Comparison of ENCODE assay signal across 10 cellular contexts in the genomic region with DNA sequence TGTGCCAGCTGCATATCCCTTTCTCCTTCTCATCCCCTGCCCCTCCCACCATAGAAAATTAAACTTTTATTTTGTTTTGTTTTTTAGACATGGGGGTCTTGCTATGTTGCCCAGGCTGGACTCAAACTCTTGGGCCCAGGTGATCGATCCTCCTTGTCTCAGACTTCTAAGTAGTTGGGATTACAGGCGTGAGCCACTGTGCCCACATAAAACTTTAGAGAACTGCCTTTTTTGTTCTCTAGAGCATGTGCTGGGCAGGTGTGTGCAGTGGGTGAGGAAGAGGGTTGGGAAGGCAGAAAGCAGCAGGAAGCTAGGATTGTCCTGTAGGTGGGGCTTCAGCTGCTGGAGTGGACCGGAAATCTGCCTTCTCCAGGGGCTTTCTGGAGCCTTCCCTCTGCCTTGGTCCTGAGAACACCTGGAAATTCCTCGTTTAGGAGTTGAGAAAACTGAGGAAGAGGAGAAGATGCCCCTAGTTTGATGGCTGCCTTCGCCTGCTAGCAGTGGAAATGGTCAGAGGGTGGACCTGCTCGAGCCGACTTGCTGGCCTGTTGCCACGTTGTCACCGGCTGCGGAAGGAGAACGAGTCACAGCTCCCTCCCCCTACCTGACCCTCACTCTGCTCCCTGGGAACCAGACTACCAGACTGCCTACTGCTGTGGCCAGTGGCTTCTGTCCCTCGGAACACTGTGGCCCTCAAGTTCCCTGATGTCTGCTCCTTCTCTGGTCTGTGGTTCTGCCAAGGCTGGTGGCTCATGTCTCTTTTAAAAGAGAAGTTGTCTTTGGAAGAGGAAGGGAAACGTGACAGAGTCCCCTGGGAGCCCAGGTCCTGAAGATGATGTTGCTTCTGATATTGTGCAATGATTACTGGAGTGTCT. TPM values are rescaled to one million over a fixed set of nuclear protein-coding genes. Genes with fewer than 3 reads are reported as not detected.
DNase-seq lines count a peak whose midpoint lies in the region; ATAC-seq and TF ChIP-seq lines count a peak whose summit lies in the region.
"Had no signal": no experiment of that assay in that cellular context is flagged by ENCODE, and none has a peak within 500 bp of the region (broad histone marks: within the 10 kb centered on the region; RNA-seq: fewer than 3 reads in every experiment).

No MANE protein-coding gene starts in this region.

- intact Hi-C loops in breast epithelium (cut with DNase I; ENCODE audit: low total_unique reads) (no loop called here), mucosa of descending colon (cut with DNase I, micrococcal nuclease) (no loop called here)

- H3K36me3 ChIP-seq in breast epithelium (no peaks in the 10 kb centered on the region), mucosa of descending colon (ENCODE audit: low read depth) (no peaks in the 10 kb centered on the region), tibial nerve (no peaks in the 10 kb centered on the region)

- peak in 1 of 2 donors; percentile 38 for TF ChIP-seq EP300 in tibial nerve (IDR thresholded peaks at IDR 0.05)

- H3K27ac ChIP-seq in breast epithelium, result peak overlapping the region; percentile 46 to 60
- peak overlapping the region in 1 of 4 donors; percentile 53 for H3K27ac ChIP-seq in tibial nerve

- TF ChIP-seq CTCF in breast epithelium (IDR thresholded peaks at IDR 0.05) (no peak), mucosa of descending colon (IDR thresholded peaks at IDR 0.05) (no peak), tibial nerve (IDR thresholded peaks at IDR 0.05) (no peak)

- no peak for TF ChIP-seq POLR2A in breast epithelium (IDR thresholded peaks at IDR 0.05)
- no peak for TF ChIP-seq POLR2A in tibial nerve (IDR thresholded peaks at IDR 0.05)

- H3K27me3 ChIP-seq in breast epithelium (no peaks in the 10 kb centered on the region), tibial nerve (peaks cover 0 to 55% of the 10 kb centered on the region in 2 donors)

- WGBS in tibial nerve, 2 donors, result 54 to 58% methylated on average over 13 of the region's 13 CpGs

- H3K9me3 ChIP-seq in breast epithelium (no peaks in the 10 kb centered on the region), mucosa of descending colon (no peaks in the 10 kb centered on the region), tibial nerve (no peaks in the 10 kb centered on the region)

- peak; percentile 45 for ATAC-seq in mucosa of descending colon
- ATAC-seq in GM19452 (IDR thresholded peaks at IDR 0.05; ENCODE audit: unreplicated experiment), result no peak
- ATAC-seq in HG02840 (IDR thresholded peaks at IDR 0.05; ENCODE audit: low FRiP score, unreplicated experiment), result no peak
- no peak for ATAC-seq in GM18873 (IDR thresholded peaks at IDR 0.05; ENCODE audit: low FRiP score, unreplicated experiment)

- peak overlapping the region in 1 of 3 donors; percentile 24 for H3K4me3 ChIP-seq in breast epithelium
- no peak overlapping the region for H3K4me3 ChIP-seq in mucosa of descending colon
- H3K4me3 ChIP-seq in tibial nerve, result no peak overlapping the region

- H3K4me1 ChIP-seq in breast epithelium (peaks cover 0 to 3% of the 10 kb centered on the region in 2 donors), mucosa of descending colon (ENCODE audit: low read depth) (peaks cover 69% of the 10 kb centered on the region), tibial nerve (peaks cover 0 to 14% (median 6%) of the 10 kb centered on the region in 4 donors)

- DNase-seq in DMS153 (lab: John Stamatoyannopoulos, UW), result peak; percentile 56
- DNase-seq in NCI-H2029 treated with DMSO at 0.1 percent for 48 hours (lab: John Stamatoyannopoulos, UW), result peak; percentile 57
- DNase-seq in breast epithelium (ENCODE audit: low spot score in 2 of 2), result no peak
- DNase-seq in mucosa of descending colon, result peak in 1 of 3 donors; percentile 73
- no peak for DNase-seq in tibial nerve (ENCODE audit: low spot score in 2 of 2)
- DNase-seq: erythroblast had no signal

RNA-seq across cellular contexts. Expression of gene ST14, which starts 4.0 kb away (rescaled TPM):
- 10 to 100 TPM in 2 of 3 donors, 1 to 10 TPM in 1; 9.9 to 89.0 (median 48.5) TPM for total RNA-seq in breast epithelium
- total RNA-seq in mucosa of descending colon, result 100 to 1,000 TPM; 260 to 622 (median 508) TPM
- 10 to 100 TPM in 1 of 4 donors, 1 to 10 TPM in 3; 1.5 to 10.8 (median 2.6) TPM for total RNA-seq in tibial nerve
- total RNA-seq: activated T-helper 1 cell treated with anti-CD3 and anti-CD28 coated beads, Interleukin-12 subunit alpha, Interleukin-12 subunit beta, Interleukin-2, Interleukin-4 antibody, amounts not matched to agents 30 ng/mL and 10 ng/mL and 1 ng/mL, durations not matched to agents 14 hours and 24 hours and 36 hours had no signal

Comparison
In these comparisons a context has a peak if more than half of its experiments do, and no peak if none do; other contexts are left out.
1. DNase-seq: peak in DMS153 (single experiment) and NCI-H2029 treated with DMSO at 0.1 percent for 48 hours (single experiment); none in breast epithelium (0 of 2) and tibial nerve (0 of 2).